Comparison of ENCODE assay signal across 9 cellular contexts in genomic region chrX:153515435-153515834, GRCh38. TPM values are rescaled to one million over a fixed set of nuclear protein-coding genes. Genes with fewer than 3 reads are reported as not detected.
"Had no signal": no experiment of that assay in that cellular context is flagged by ENCODE, and none has a peak within 500 bp of the region (broad histone marks: within the 10 kb centered on the region; RNA-seq: fewer than 3 reads in every experiment).

No MANE protein-coding gene starts in this region.

- DNase-seq: H9, HCEC 1CT, HFFc6 had no signal

- H3K4me3 Mint-ChIP-seq: HFFc6 had no signal

- H3K27ac Mint-ChIP-seq: GM23338, H9, HFFc6 had no signal

- H3K27ac ChIP-seq: HL-60 had no signal

- ATAC-seq: GM23338, K562 had no signal

- FAIRE-seq: H1, H54, K562 had no signal

- H3K4me3 ChIP-seq: GM23338, K562 had no signal

RNA-seq across cellular contexts. Expression of gene ATP2B3, which starts 2.0 kb away (rescaled TPM):
- total RNA-seq: HFFc6, HT1080, K562 had no signal
